In genomic region chr1:155966135-155966534, GRCh38 we compare ENCODE assay signal across 9 cellular contexts. TPM values are rescaled to one million over a fixed set of nuclear protein-coding genes. Genes with fewer than 3 reads are reported as not detected.
A peak's percentile ranks its signal among the peaks of the same experiment; 100 is the strongest.
DNase-seq lines count a peak whose midpoint lies in the region; ATAC-seq and TF ChIP-seq lines count a peak whose summit lies in the region.
"Had no signal": no experiment of that assay in that cellular context is flagged by ENCODE, and none has a peak within 500 bp of the region (broad histone marks: within the 10 kb centered on the region; RNA-seq: fewer than 3 reads in every experiment).

No MANE protein-coding gene starts in this region.

- H3K4me1 Mint-ChIP-seq in GM23338 (peaks cover 49% of the 10 kb centered on the region), nephron (peaks cover 54% of the 10 kb centered on the region)

- H3K27ac Mint-ChIP-seq in GM23338 (peak overlapping the region; percentile 84; the same call in 1 of the 2 replicates), nephron (peak overlapping the region; percentile 75 to 91 (median 80))

- peak; percentile 67 for DNase-seq in GM23338 (ENCODE audit: low spot score)
- no peak for DNase-seq in NCI-H1436 treated with DMSO at 0.1 percent for 48 hours (lab: John Stamatoyannopoulos, UW)
- no peak for DNase-seq in NCI-H446 (lab: John Stamatoyannopoulos, UW)
- no peak for DNase-seq in DMS79 treated with DMSO at 0.1 percent for 48 hours (lab: John Stamatoyannopoulos, UW)
- DNase-seq: adrenal gland; NK-92 treated with Interleukin-12 subunit alpha and Interleukin-12 subunit beta, amount 100 ng/mL, for 24 hours had no signal

- no peaks in the 10 kb centered on the region for H3K9me3 Mint-ChIP-seq in GM23338
- H3K9me3 Mint-ChIP-seq in nephron, result no peaks in the 10 kb centered on the region

- no peak overlapping the region for H3K4me2 ChIP-seq in GM23338

- no peak overlapping the region for H3K4me3 ChIP-seq in GM23338
- H3K4me3 ChIP-seq: adrenal gland had no signal

- H3F3A ChIP-seq in GM23338 (replicated peaks; ENCODE audit: low read depth), result peaks cover 13% of the 10 kb centered on the region; the same call in 1 of the 2 replicates

- peaks cover 26% of the 10 kb centered on the region for H4K20me1 ChIP-seq in GM23338 (replicated peaks; ENCODE audit: insufficient read depth)

- ATAC-seq in GM23338, result peak; percentile 54

- H3K27me3 ChIP-seq in GM23338 (ENCODE audit: insufficient read depth), result no peaks in the 10 kb centered on the region
- H3K27me3 ChIP-seq: adrenal gland had no signal

- H3K79me2 ChIP-seq in GM23338 (replicated peaks; ENCODE audit: insufficient read depth), result peaks cover 34% of the 10 kb centered on the region

- no peak overlapping the region for H2AFZ ChIP-seq in GM23338

- peaks cover 20% of the 10 kb centered on the region for H3K36me3 ChIP-seq in GM23338 (ENCODE audit: insufficient read depth)

- no peak overlapping the region for H3K4me3 Mint-ChIP-seq in GM23338
- peak overlapping the region in 1 of 3 experiments; percentile 62 for H3K4me3 Mint-ChIP-seq in nephron

- peak; percentile 61 to 78 for TF ChIP-seq CTCF in GM23338 (conservative IDR thresholded peaks at IDR 0.05; ENCODE audit: low read depth in 2 of 2)
- TF ChIP-seq CTCF in nephron (IDR thresholded peaks at IDR 0.05; ENCODE audit: unreplicated experiment in 3 of 3), result peak in 2 of 3 experiments; percentile 16 to 30

- H3K4me1 ChIP-seq in GM23338 (ENCODE audit: insufficient read depth), result peaks cover 37% of the 10 kb centered on the region

- H3K27ac ChIP-seq in GM23338 (ENCODE audit: low read depth), result no peak overlapping the region
- peak overlapping the region; percentile 94 for H3K27ac ChIP-seq in angular gyrus (ENCODE audit: low read depth, low read length)

- peaks cover 74% of the 10 kb centered on the region for H3K36me3 Mint-ChIP-seq in GM23338 (ENCODE audit: low read depth)
- H3K36me3 Mint-ChIP-seq in nephron (ENCODE audit: low read depth), result peaks cover 59% of the 10 kb centered on the region

- peaks cover 11% of the 10 kb centered on the region for H3K27me3 Mint-ChIP-seq in GM23338 (ENCODE audit: insufficient read depth, low read depth, poor library complexity)
- no peaks in the 10 kb centered on the region for H3K27me3 Mint-ChIP-seq in nephron (ENCODE audit: low read depth)

- H3K9me2 ChIP-seq in GM23338 (ENCODE audit: insufficient read depth), result no peaks in the 10 kb centered on the region

TF ChIP-seq in GM23338, 12 proteins besides CTCF, POLR2A, EP300 and RAD21 (continues in another document):
- TF ChIP-seq, protein P1, sequence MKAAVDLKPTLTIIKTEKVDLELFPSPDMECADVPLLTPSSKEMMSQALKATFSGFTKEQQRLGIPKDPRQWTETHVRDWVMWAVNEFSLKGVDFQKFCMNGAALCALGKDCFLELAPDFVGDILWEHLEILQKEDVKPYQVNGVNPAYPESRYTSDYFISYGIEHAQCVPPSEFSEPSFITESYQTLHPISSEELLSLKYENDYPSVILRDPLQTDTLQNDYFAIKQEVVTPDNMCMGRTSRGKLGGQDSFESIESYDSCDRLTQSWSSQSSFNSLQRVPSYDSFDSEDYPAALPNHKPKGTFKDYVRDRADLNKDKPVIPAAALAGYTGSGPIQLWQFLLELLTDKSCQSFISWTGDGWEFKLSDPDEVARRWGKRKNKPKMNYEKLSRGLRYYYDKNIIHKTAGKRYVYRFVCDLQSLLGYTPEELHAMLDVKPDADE (IDR thresholded peaks at IDR 0.05), result no peak
- no peak for TF ChIP-seq POLR2AphosphoS5 (IDR thresholded peaks at IDR 0.05; ENCODE audit: low read depth)
- TF ChIP-seq ZNF462 (CRISPR knock-in tag; IDR thresholded peaks at IDR 0.05), result no peak
- TF ChIP-seq ZNF331 (CRISPR knock-in tag; IDR thresholded peaks at IDR 0.05; ENCODE audit: low read depth), result no peak
- TF ChIP-seq STAT1 (IDR thresholded peaks at IDR 0.05; ENCODE audit: unreplicated experiment), result no peak
- TF ChIP-seq NANOG (IDR thresholded peaks at IDR 0.05; ENCODE audit: borderline replicate concordance), result no peak
- TF ChIP-seq JUNB (IDR thresholded peaks at IDR 0.05; ENCODE audit: unreplicated experiment), result no peak
- TF ChIP-seq ZNF114 (CRISPR knock-in tag; IDR thresholded peaks at IDR 0.05), result no peak
- TF ChIP-seq EZH2phosphoT487 (IDR thresholded peaks at IDR 0.05; ENCODE audit: unreplicated experiment), result no peak

RNA-seq across cellular contexts. Expression of gene ARHGEF2, which starts 12.2 kb away (rescaled TPM):
- total RNA-seq in GM23338 (2014; rRNA removed; shearing (Covaris generic)), result 64.0 and 87.6 TPM in 2 replicates
- polyA plus RNA-seq in GM23338 (2016; fragmentation: Nextera tagmentation; extraction: Ambion mirVana), result 21.2 and 23.0 TPM in 2 replicates

RNA-seq across cellular contexts. Expression of gene RXFP4, which starts 24.7 kb away (rescaled TPM):
- total RNA-seq in GM23338 (2014; rRNA removed; shearing (Covaris generic)), result not detected in 2 replicates
- 0.23 TPM in 1 of 2 replicates, not detected in the other for polyA plus RNA-seq in GM23338 (2016; fragmentation: Nextera tagmentation; extraction: Ambion mirVana)
- total RNA-seq: adrenal gland, mononuclear cell had no signal
- polyA plus RNA-seq: adrenal gland had no signal

RNA-seq across cellular contexts. Expression of gene KHDC4, which starts 31.9 kb away (rescaled TPM):
- 56.0 and 57.7 TPM in 2 replicates for total RNA-seq in GM23338 (2014; rRNA removed; shearing (Covaris generic))
- 41.2 and 47.1 TPM in 2 replicates for polyA plus RNA-seq in GM23338 (2016; fragmentation: Nextera tagmentation; extraction: Ambion mirVana)

RNA-seq across cellular contexts. Expression of gene SSR2, which starts 54.6 kb away (rescaled TPM):
- 270 and 291 TPM in 2 replicates for total RNA-seq in GM23338 (2014; rRNA removed; shearing (Covaris generic))
- 130 and 136 TPM in 2 replicates for polyA plus RNA-seq in GM23338 (2016; fragmentation: Nextera tagmentation; extraction: Ambion mirVana)

RNA-seq across cellular contexts. Expression of gene RIT1, which starts 55.0 kb away (rescaled TPM):
- 15.8 and 24.4 TPM in 2 replicates for total RNA-seq in GM23338 (2014; rRNA removed; shearing (Covaris generic))
- 19.3 and 21.5 TPM in 2 replicates for polyA plus RNA-seq in GM23338 (2016; fragmentation: Nextera tagmentation; extraction: Ambion mirVana)
